ENCODE assay signal across 1 cellular context in genomic region chr19:38268539-38268938, GRCh38.
TF ChIP-seq lines count a peak whose summit lies in the region.

No MANE protein-coding gene starts in this region.

TF ChIP-seq in H1, 55 proteins besides CTCF, POLR2A, EP300 and RAD21:
- TF ChIP-seq SRF (IDR thresholded peaks at IDR 0.05; ENCODE audit: low read depth, low read length) (no peak), SIN3A (conservative IDR thresholded peaks at IDR 0.05 in 1 of 2, IDR thresholded peaks at IDR 0.05 in 1 of 2; ENCODE audit: low read depth in 1 of 2, low read length in 2 of 2) (no peak), RBBP5 (IDR thresholded peaks at IDR 0.05; ENCODE audit: borderline replicate concordance, low read depth, low read length) (no peak), NRF1 (IDR thresholded peaks at IDR 0.05; ENCODE audit: low read depth, low read length) (no peak), E2F6 (IDR thresholded peaks at IDR 0.05) (no peak), POU5F1 (IDR thresholded peaks at IDR 0.05; ENCODE audit: low read depth, low read length) (no peak), CBX8 (IDR thresholded peaks at IDR 0.05; ENCODE audit: borderline replicate concordance, low read depth, low read length) (no peak), HDAC2 (IDR thresholded peaks at IDR 0.05; ENCODE audit: borderline replicate concordance in 1 of 2, low read depth in 2 of 2, low read length in 2 of 2) (no peak)
